ENCODE assay signal across 8 cellular contexts in the genomic region with DNA sequence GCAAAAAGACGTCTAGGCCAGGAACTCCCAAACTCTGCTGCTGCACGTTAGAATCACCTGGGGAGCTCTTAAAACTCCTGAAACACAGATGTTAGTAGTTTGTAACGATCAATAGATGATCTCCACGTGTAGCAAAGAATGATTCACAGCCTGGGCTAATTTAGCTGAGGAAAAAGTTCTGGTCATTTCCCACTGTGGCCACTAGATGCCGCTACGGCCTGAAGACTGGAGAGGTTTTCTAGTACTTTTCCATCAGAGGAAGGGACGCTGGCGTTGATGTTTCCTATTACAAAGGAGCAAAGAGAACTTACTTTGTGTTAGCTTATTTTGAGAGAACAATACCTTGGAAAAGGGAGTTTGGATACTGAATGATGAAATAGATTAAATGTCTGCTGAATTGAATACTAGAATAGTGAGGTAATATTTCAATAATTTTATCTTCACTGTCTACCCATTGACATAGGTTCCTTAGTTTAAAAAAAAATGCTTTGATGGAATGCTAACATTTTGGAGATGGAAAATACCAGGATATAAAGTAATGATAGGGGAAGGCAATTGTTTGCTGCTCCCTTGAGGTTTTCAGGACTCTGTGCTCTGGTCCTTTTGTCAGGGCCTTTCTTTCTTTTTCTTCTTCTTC.
DNase-seq lines count a peak whose midpoint lies in the region; ATAC-seq and TF ChIP-seq lines count a peak whose summit lies in the region.

No MANE protein-coding gene starts in this region.

- no peaks in the 10 kb centered on the region for H3K27me3 ChIP-seq in CD8-positive, alpha-beta T cell (ENCODE audit: insufficient read depth, low read length)
- H3K27me3 ChIP-seq in HL-60 (ENCODE audit: insufficient read depth, poor library complexity, severe bottlenecking), result no peaks in the 10 kb centered on the region

- CTCF ChIA-PET in CD8-positive, alpha-beta T cell (lab: Charles Lee), result interaction anchor here (0.6 to 6.7 kb wide), 24 partner anchors 8 to 785 kb away, joined by 3 to 60 read pairs (median 4); a partner anchor contains a TSS

- no peak overlapping the region for H3K27ac Mint-ChIP-seq in CD8-positive, alpha-beta T cell
- H3K27ac Mint-ChIP-seq in memory B cell, result no peak overlapping the region

- H3K4me1 Mint-ChIP-seq in CD8-positive, alpha-beta T cell (ENCODE audit: low read depth), result peaks cover 4% of the 10 kb centered on the region
- H3K4me1 Mint-ChIP-seq in memory B cell, result peaks cover 3% of the 10 kb centered on the region

- no peaks in the 10 kb centered on the region for H3K9me3 Mint-ChIP-seq in CD8-positive, alpha-beta T cell
- H3K9me3 Mint-ChIP-seq in memory B cell, result no peaks in the 10 kb centered on the region

- no peak overlapping the region for H3K4me3 Mint-ChIP-seq in CD8-positive, alpha-beta T cell
- H3K4me3 Mint-ChIP-seq in memory B cell, result no peak overlapping the region

- ATAC-seq in CD8-positive, alpha-beta T cell, result peak; percentile 69
- ATAC-seq in GM19467 (IDR thresholded peaks at IDR 0.05; ENCODE audit: unreplicated experiment) (peak; percentile 75), memory B cell (ENCODE audit: low read depth) (no peak)

- H3K36me3 Mint-ChIP-seq in CD8-positive, alpha-beta T cell, result no peaks in the 10 kb centered on the region
- no peaks in the 10 kb centered on the region for H3K36me3 Mint-ChIP-seq in memory B cell

- H3K4me1 ChIP-seq in CD8-positive, alpha-beta T cell (ENCODE audit: insufficient read depth, low read length), result no peaks in the 10 kb centered on the region

- POLR2A ChIA-PET in CD8-positive, alpha-beta T cell (lab: Charles Lee), result interaction anchor here (0.6 kb wide), 1 partner anchor 731 kb away, joined by 3 read pairs; no protein-coding TSS in a partner anchor

- H3K9me3 ChIP-seq in CD8-positive, alpha-beta T cell (ENCODE audit: low read length), result no peaks in the 10 kb centered on the region

- peaks cover 23% of the 10 kb centered on the region for H3K27me3 Mint-ChIP-seq in CD8-positive, alpha-beta T cell (ENCODE audit: low read depth)
- H3K27me3 Mint-ChIP-seq in memory B cell, result peaks cover 9% of the 10 kb centered on the region

- intact Hi-C loops in CD8-positive, alpha-beta T cell (cut with DNase I, micrococcal nuclease), result loop anchor here (1.0 to 10.0 kb wide), 3 partner anchors 361 to 733 kb away; a partner anchor contains a TSS

- H3K4me3 ChIP-seq in CD8-positive, alpha-beta T cell (ENCODE audit: low read depth, low read length), result no peak overlapping the region
- H3K4me3 ChIP-seq in HL-60 (replicated peaks; ENCODE audit: insufficient read depth, low read length), result no peak overlapping the region

- no peak overlapping the region for H3K27ac ChIP-seq in CD8-positive, alpha-beta T cell (ENCODE audit: low read depth, low read length)
- no peak overlapping the region for H3K27ac ChIP-seq in HL-60 (replicated peaks)

- peak; percentile 11 to 71 (median 56) for DNase-seq in CD8-positive, alpha-beta T cell
- peak; percentile 17 to 65 for DNase-seq in HL-60 (ENCODE audit: low read depth in 1 of 2, low spot score in 1 of 2)
- peak; percentile 82 for DNase-seq in NCI-H774 (lab: John Stamatoyannopoulos, UW)
- peak; percentile 79 to 85 for DNase-seq in activated CD4-positive, alpha-beta T cell treated with anti-CD3 and anti-CD28 coated beads, Interleukin-2, amount 50 U/mL, for 48 hours
- DNase-seq in effector CD8-positive, alpha-beta T cell (lab: John Stamatoyannopoulos, UW), result peak; percentile 32
- peak; percentile 30 to 47 for DNase-seq in memory B cell (ENCODE audit: low spot score in 2 of 2)
- DNase-seq in stimulated activated CD8-positive, alpha-beta memory T cell treated with anti-CD3 and anti-CD28 coated beads, Interleukin-15, amount 100 ng/mL, for 48 hours (ENCODE audit: low read depth in 2 of 2), result peak; percentile 43 to 44

- H3K36me3 ChIP-seq in CD8-positive, alpha-beta T cell (ENCODE audit: insufficient read depth, low read length), result no peaks in the 10 kb centered on the region

- TF ChIP-seq CTCF in CD8-positive, alpha-beta T cell (IDR thresholded peaks at IDR 0.05), result peak; percentile 97
- TF ChIP-seq CTCF in HL-60 (IDR thresholded peaks at IDR 0.05; ENCODE audit: insufficient read depth, low read length), result peak; percentile 84

Comparison
In these comparisons a context has a peak if more than half of its experiments do, and no peak if none do; other contexts are left out.
1. DNase-seq: peak in every context shown above with its lines; median percentile 82 in NCI-H774; 82 in activated CD4-positive, alpha-beta T cell treated with anti-CD3 and anti-CD28 coated beads, Interleukin-2, amount 50 U/mL, for 48 hours; 56 in CD8-positive, alpha-beta T cell; 44 in stimulated activated CD8-positive, alpha-beta memory T cell treated with anti-CD3 and anti-CD28 coated beads, Interleukin-15, amount 100 ng/mL, for 48 hours; 41 in HL-60; 38 in memory B cell; 32 in effector CD8-positive, alpha-beta T cell.